ENCODE assay signal across 13 cellular contexts in genomic region chr15:95470529-95470928, GRCh38.
"Had no signal": no experiment of that assay in that cellular context is flagged by ENCODE, and none has a peak within 500 bp of the region (broad histone marks: within the 10 kb centered on the region; RNA-seq: fewer than 3 reads in every experiment).

No MANE protein-coding gene starts in this region.

- H3K4me1 Mint-ChIP-seq: memory B cell had no signal

- H3K4me3 ChIP-seq: ovary had no signal

- H3K27ac Mint-ChIP-seq: activated CD4-positive, alpha-beta memory T cell treated with anti-CD3 and anti-CD28 coated beads for 36 hours; activated naive CD8-positive, alpha-beta T cell; memory B cell; type B pancreatic cell had no signal

- H3K27me3 Mint-ChIP-seq: activated CD4-positive, alpha-beta memory T cell treated with anti-CD3 and anti-CD28 coated beads for 36 hours; memory B cell; type B pancreatic cell had no signal

- H3K36me3 Mint-ChIP-seq: activated CD4-positive, alpha-beta memory T cell treated with anti-CD3 and anti-CD28 coated beads for 36 hours; activated naive CD8-positive, alpha-beta T cell; memory B cell; type B pancreatic cell had no signal

- H3K9me3 ChIP-seq: ovary had no signal

- ATAC-seq: activated T-cell treated with anti-CD3 and anti-CD28 coated beads, Interleukin-2, amount 50 U/mL, for 4 hours; left colon had no signal

- DNase-seq: activated CD4-positive, alpha-beta memory T cell treated with anti-CD3 and anti-CD28 coated beads for 36 hours; activated effector memory CD4-positive, alpha-beta T cell treated with anti-CD3 and anti-CD28 coated beads, Interleukin-2, amount 50 U/mL, for 16 hours; activated T-cell treated with anti-CD3 and anti-CD28 coated beads, Interleukin-2, amount 50 U/mL, for 4 hours; aorta; effector CD4-positive, alpha-beta T cell; hippocampal formation; left colon; SHP77 treated with DMSO at 0.1 percent for 48 hours had no signal

- FAIRE-seq: bronchial epithelial cell had no signal

- H3K27me3 ChIP-seq: ovary had no signal

- H3K9me3 Mint-ChIP-seq: activated CD4-positive, alpha-beta memory T cell treated with anti-CD3 and anti-CD28 coated beads for 36 hours; type B pancreatic cell had no signal

- H3K4me3 Mint-ChIP-seq: activated CD4-positive, alpha-beta memory T cell treated with anti-CD3 and anti-CD28 coated beads for 36 hours; activated naive CD8-positive, alpha-beta T cell; activated T-cell treated with anti-CD3 and anti-CD28 coated beads, Interleukin-2, amount 50 U/mL, for 4 hours; memory B cell; type B pancreatic cell had no signal

- H3K36me3 ChIP-seq: ovary had no signal
